18 cellular contexts compared by ENCODE assay signal in the genomic region with DNA sequence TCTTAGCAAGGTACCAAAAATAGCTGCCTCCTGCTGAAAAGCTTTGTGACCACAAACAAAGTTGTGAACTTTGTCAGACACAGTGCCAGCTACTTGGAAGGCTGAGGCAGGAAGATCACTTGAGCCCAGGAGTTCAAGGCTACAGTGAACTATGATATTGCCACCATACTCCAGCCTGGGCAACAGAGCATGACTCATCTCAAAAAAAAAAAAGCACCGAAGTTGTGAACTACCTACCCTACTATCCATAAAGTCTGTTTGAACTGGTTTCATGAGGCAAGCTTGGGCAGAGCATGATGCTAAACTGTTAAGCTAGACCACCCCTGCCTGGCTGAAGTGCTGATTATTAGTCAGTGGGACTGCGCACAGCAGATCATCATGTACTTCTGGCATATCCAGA.
DNase-seq lines count a peak whose midpoint lies in the region; ATAC-seq and TF ChIP-seq lines count a peak whose summit lies in the region.
"Had no signal": no experiment of that assay in that cellular context is flagged by ENCODE, and none has a peak within 500 bp of the region (broad histone marks: within the 10 kb centered on the region; RNA-seq: fewer than 3 reads in every experiment).

No MANE protein-coding gene starts in this region.

- H3K9me3 ChIP-seq in RWPE2 (ENCODE audit: severe bottlenecking) = no peaks in the 10 kb centered on the region
- H3K9me3 ChIP-seq: lower lobe of right lung, stomach had no signal

- H3K4me1 ChIP-seq in RWPE2 (ENCODE audit: insufficient read depth, poor library complexity, severe bottlenecking) = peaks cover 5% of the 10 kb centered on the region
- peaks cover 4% of the 10 kb centered on the region for H3K4me1 ChIP-seq in foreskin keratinocyte
- H3K4me1 ChIP-seq: lower lobe of right lung, neural progenitor cell, stomach had no signal

- no peak for TF ChIP-seq CTCF in RWPE2 (IDR thresholded peaks at IDR 0.05; ENCODE audit: poor library complexity, severe bottlenecking)
- TF ChIP-seq CTCF in foreskin keratinocyte (conservative IDR thresholded peaks at IDR 0.05) = no peak

- H3K27ac ChIP-seq in RWPE2 (ENCODE audit: poor library complexity, severe bottlenecking) (no peak overlapping the region), foreskin keratinocyte (no peak overlapping the region)
- H3K27ac ChIP-seq: dorsolateral prefrontal cortex, lower lobe of right lung, neural progenitor cell, stomach had no signal

- no peaks in the 10 kb centered on the region for H3K9me3 Mint-ChIP-seq in activated naive CD4-positive, alpha-beta T cell treated with anti-CD3 and anti-CD28 coated beads for 36 hours
- H3K9me3 Mint-ChIP-seq in stimulated activated naive CD8-positive, alpha-beta T cell treated with anti-CD3 and anti-CD28 coated beads, Interleukin-15, amount 100 ng/mL, for 72 hours = no peaks in the 10 kb centered on the region
- H3K9me3 Mint-ChIP-seq: neural progenitor cell had no signal

- no peak overlapping the region for H3K4me3 ChIP-seq in RWPE2 (ENCODE audit: severe bottlenecking)
- H3K4me3 ChIP-seq: dorsolateral prefrontal cortex, lower lobe of right lung, neural progenitor cell, stomach had no signal

- H3K27ac Mint-ChIP-seq in activated naive CD4-positive, alpha-beta T cell treated with anti-CD3 and anti-CD28 coated beads for 36 hours = peak overlapping the region; percentile 19
- H3K27ac Mint-ChIP-seq in stimulated activated naive CD8-positive, alpha-beta T cell treated with anti-CD3 and anti-CD28 coated beads, Interleukin-15, amount 100 ng/mL, for 72 hours = peak overlapping the region in 1 of 2 donors; percentile 12
- H3K27ac Mint-ChIP-seq: neural progenitor cell had no signal

- intact Hi-C loops in activated naive CD4-positive, alpha-beta T cell treated with anti-CD3 and anti-CD28 coated beads for 36 hours (cut with micrococcal nuclease) = no loop called here

- H3K27me3 ChIP-seq in RWPE2 (ENCODE audit: insufficient read depth, poor library complexity, severe bottlenecking) = no peaks in the 10 kb centered on the region
- no peaks in the 10 kb centered on the region for H3K27me3 ChIP-seq in foreskin keratinocyte
- H3K27me3 ChIP-seq: dorsolateral prefrontal cortex, neural progenitor cell, stomach had no signal

- no peak overlapping the region for H3K4me3 Mint-ChIP-seq in activated naive CD4-positive, alpha-beta T cell treated with anti-CD3 and anti-CD28 coated beads for 36 hours
- no peak overlapping the region for H3K4me3 Mint-ChIP-seq in stimulated activated naive CD8-positive, alpha-beta T cell treated with anti-CD3 and anti-CD28 coated beads, Interleukin-15, amount 100 ng/mL, for 72 hours
- H3K4me3 Mint-ChIP-seq: neural progenitor cell had no signal

- CTCF ChIA-PET in activated naive CD4-positive, alpha-beta T cell treated with anti-CD3 and anti-CD28 coated beads for 36 hours (lab: Charles Lee) = interaction anchor here (0.6 to 2.1 kb wide), 7 partner anchors 9 to 709 kb away, joined by 3 to 6 read pairs (median 4); no protein-coding TSS in a partner anchor

- H3K4me1 Mint-ChIP-seq in activated naive CD4-positive, alpha-beta T cell treated with anti-CD3 and anti-CD28 coated beads for 36 hours (ENCODE audit: low read depth) = peaks cover 8% of the 10 kb centered on the region
- peaks cover 14% of the 10 kb centered on the region for H3K4me1 Mint-ChIP-seq in stimulated activated naive CD8-positive, alpha-beta T cell treated with anti-CD3 and anti-CD28 coated beads, Interleukin-15, amount 100 ng/mL, for 72 hours
- H3K4me1 Mint-ChIP-seq: neural progenitor cell had no signal

- H3K36me3 ChIP-seq in RWPE2 (ENCODE audit: low read depth) = peaks cover 93% of the 10 kb centered on the region

- no peaks in the 10 kb centered on the region for H3K27me3 Mint-ChIP-seq in activated naive CD4-positive, alpha-beta T cell treated with anti-CD3 and anti-CD28 coated beads for 36 hours (ENCODE audit: low read depth)
- H3K27me3 Mint-ChIP-seq in stimulated activated naive CD8-positive, alpha-beta T cell treated with anti-CD3 and anti-CD28 coated beads, Interleukin-15, amount 100 ng/mL, for 72 hours = no peaks in the 10 kb centered on the region

- DNase-seq in activated naive CD4-positive, alpha-beta T cell treated with anti-CD3 and anti-CD28 coated beads for 36 hours = peak; percentile 14
- no peak for DNase-seq in activated naive CD4-positive, alpha-beta T cell treated with Interleukin-2 at 50 U/mL for 16 hours
- DNase-seq in RWPE2 (ENCODE audit: low spot score) (no peak), foreskin keratinocyte (peak; percentile 42 to 70), SKM-1 (lab: John Stamatoyannopoulos, UW; ENCODE audit: unreplicated experiment) (no peak)
- no peak for DNase-seq in stimulated activated naive CD8-positive, alpha-beta T cell treated with anti-CD3 and anti-CD28 coated beads, Interleukin-15, amount 100 ng/mL, for 72 hours
- no peak for DNase-seq in stimulated activated CD4-positive, alpha-beta T cell treated with anti-CD3 and anti-CD28 coated beads, Interleukin-1b, Interleukin-23, amount 100 ng/mL, for 48 hours
- DNase-seq: activated T-cell treated with anti-CD3 and anti-CD28 coated beads for 4 hours, anterior cingulate cortex, DMS153, dorsolateral prefrontal cortex, Karpas-422, lower lobe of right lung, NCI-H187, NCI-H526, stomach had no signal

- peaks cover 7% of the 10 kb centered on the region for H3K36me3 Mint-ChIP-seq in activated naive CD4-positive, alpha-beta T cell treated with anti-CD3 and anti-CD28 coated beads for 36 hours (ENCODE audit: low read depth)

- peak; percentile 31; the same call in 1 of the 3 replicates for ATAC-seq in RWPE2 (ENCODE audit: low read depth)
- ATAC-seq in foreskin keratinocyte = peak; percentile 76
- peak; percentile 71 for ATAC-seq in stimulated activated naive CD8-positive, alpha-beta T cell treated with anti-CD3 and anti-CD28 coated beads, Interleukin-15, amount 100 ng/mL, for 72 hours
- no peak for ATAC-seq in GM21737 (IDR thresholded peaks at IDR 0.05; ENCODE audit: unreplicated experiment)
- ATAC-seq: lower lobe of right lung had no signal

Comparison
In these comparisons a context has a peak if more than half of its experiments do, and no peak if none do; other contexts are left out.
1. DNase-seq: peak in activated naive CD4-positive, alpha-beta T cell treated with anti-CD3 and anti-CD28 coated beads for 36 hours (single experiment) and foreskin keratinocyte (2 of 2); none in activated naive CD4-positive, alpha-beta T cell treated with Interleukin-2 at 50 U/mL for 16 hours (single experiment), RWPE2 (single experiment), stimulated activated naive CD8-positive, alpha-beta T cell treated with anti-CD3 and anti-CD28 coated beads, Interleukin-15, amount 100 ng/mL, for 72 hours (0 of 2), stimulated activated CD4-positive, alpha-beta T cell treated with anti-CD3 and anti-CD28 coated beads, Interleukin-1b, Interleukin-23, amount 100 ng/mL, for 48 hours (single experiment) and SKM-1 (single experiment).